Comparison of ENCODE assay signal across 6 cellular contexts in genomic region chr19:48713041-48713863, GRCh38.
DNase-seq lines count a peak whose midpoint lies in the region; ATAC-seq and TF ChIP-seq lines count a peak whose summit lies in the region.

No MANE protein-coding gene starts in this region.

- ATAC-seq in GM19397 (IDR thresholded peaks at IDR 0.05; ENCODE audit: unreplicated experiment) (no peak), GM21381 (IDR thresholded peaks at IDR 0.05; ENCODE audit: unreplicated experiment) (no peak)

- TF ChIP-seq CTCF in GM20000 (IDR thresholded peaks at IDR 0.05; ENCODE audit: extremely low read depth, missing control alignments) (no peak), GM10266 (IDR thresholded peaks at IDR 0.05; ENCODE audit: control insufficient read depth, insufficient read depth, low read depth, missing control alignments) (no peak)

- DNase-seq in GM20000 (ENCODE audit: low spot score) (peak; percentile 33), SW480 (ENCODE audit: low spot score) (peak; percentile 44), iris pigment epithelial cell (ENCODE audit: low read depth) (peak; percentile 51), GM10266 (ENCODE audit: extremely low spot score) (no peak)
